Comparison of ENCODE assay signal across 9 cellular contexts in the genomic region with DNA sequence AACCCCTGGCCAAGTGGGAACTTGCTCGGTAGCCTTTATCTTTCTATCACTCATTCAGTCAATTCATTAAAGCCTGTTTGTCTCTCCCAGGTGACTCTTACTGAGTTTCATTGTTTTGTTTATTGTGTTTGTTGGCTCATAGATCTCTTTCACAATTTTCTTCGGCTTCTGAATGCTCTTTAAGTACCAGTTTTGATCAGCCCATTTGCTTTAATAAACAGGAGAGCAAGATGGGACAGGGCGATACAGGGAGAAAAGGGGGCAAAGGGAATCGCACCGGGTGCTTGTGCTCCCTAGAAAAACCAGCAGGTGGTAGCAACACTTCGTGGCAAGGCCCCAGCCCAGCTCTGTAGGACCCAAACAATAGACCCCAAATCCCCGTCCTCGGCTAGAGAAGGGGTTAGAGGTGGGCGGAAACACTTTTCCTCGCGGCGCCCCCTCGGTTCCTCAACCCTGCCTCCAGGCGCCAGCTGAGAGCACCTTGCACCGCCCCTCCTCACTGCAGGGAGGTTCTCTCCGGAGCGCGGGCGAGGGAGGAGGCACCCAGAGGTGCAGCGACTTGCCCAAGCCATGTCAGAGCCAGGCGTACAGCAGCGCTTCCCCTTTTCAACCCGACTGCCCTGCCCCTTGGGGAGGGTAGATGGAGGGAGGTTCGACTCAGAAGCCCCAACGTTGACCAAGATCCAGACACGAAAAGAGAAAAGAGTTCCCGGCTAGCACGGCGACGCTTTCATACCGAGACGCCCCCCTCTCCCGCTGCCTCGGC. TPM values are rescaled to one million over a fixed set of nuclear protein-coding genes. Genes with fewer than 3 reads are reported as not detected.
A peak's percentile ranks its signal among the peaks of the same experiment; 100 is the strongest.
DNase-seq lines count a peak whose midpoint lies in the region; ATAC-seq, FAIRE-seq and TF ChIP-seq lines count a peak whose summit lies in the region.
"Had no signal": no experiment of that assay in that cellular context is flagged by ENCODE, and none has a peak within 500 bp of the region (broad histone marks: within the 10 kb centered on the region; RNA-seq: fewer than 3 reads in every experiment).

No MANE protein-coding gene starts in this region.

- H3K9me1 ChIP-seq in keratinocyte (ENCODE audit: control insufficient read depth, extremely low read depth, insufficient read depth, low read length), result no peaks in the 10 kb centered on the region

- TF ChIP-seq CTCF in NB4 (IDR thresholded peaks at IDR 0.05; ENCODE audit: low read depth, low read length), result peak; percentile 92
- peak; percentile 68 for TF ChIP-seq CTCF in WI38 (IDR thresholded peaks at IDR 0.05; ENCODE audit: low read depth, low read length)
- TF ChIP-seq CTCF in keratinocyte (optimal IDR thresholded peaks at IDR 0.05 in 1 of 3, IDR thresholded peaks at IDR 0.05 in 1 of 3, conservative IDR thresholded peaks at IDR 0.05 in 1 of 3; ENCODE audit: extremely low read depth in 1 of 3, insufficient read depth in 2 of 3, low read length in 3 of 3), result peak; percentile 70 to 84 (median 78)

- peaks cover 14% of the 10 kb centered on the region for H3K4me1 ChIP-seq in keratinocyte (ENCODE audit: control insufficient read depth, extremely low read depth, insufficient read depth, low read length)

- no peaks in the 10 kb centered on the region for H4K20me1 ChIP-seq in keratinocyte (ENCODE audit: control insufficient read depth, extremely low read depth, insufficient read depth, low read length)

- H3K36me3 ChIP-seq in keratinocyte (ENCODE audit: control insufficient read depth in 2 of 2, extremely low read depth in 1 of 2, insufficient read depth in 2 of 2, low read length in 2 of 2), result no peaks in the 10 kb centered on the region

- H2AFZ ChIP-seq in keratinocyte (ENCODE audit: control insufficient read depth, low read length), result peak overlapping the region; percentile 92

- peak overlapping the region; percentile 93 for H3K4me2 ChIP-seq in keratinocyte (ENCODE audit: control insufficient read depth, extremely low read depth, insufficient read depth, low read depth, low read length)

- H3K4me3 ChIP-seq in NB4 (ENCODE audit: low read depth, low read length) (peak overlapping the region; percentile 69), WI38 (ENCODE audit: low read depth, low read length) (peak overlapping the region; percentile 60), keratinocyte (ENCODE audit: control insufficient read depth in 2 of 3, extremely low read depth in 1 of 3, insufficient read depth in 2 of 3, low read depth in 1 of 3, low read length in 3 of 3) (peak overlapping the region; percentile 45 to 82 (median 76))

- FAIRE-seq in keratinocyte (lab: Jason Lieb, UNC), result peak; percentile 53
- FAIRE-seq: G401.6 had no signal

- H3K79me2 ChIP-seq in keratinocyte (ENCODE audit: control insufficient read depth, insufficient read depth, low read length), result no peaks in the 10 kb centered on the region

- DNase-seq in NCI-H1417 (lab: John Stamatoyannopoulos, UW) (peak; percentile 42 to 68 (median 66)), NCI-H1417 treated with DMSO at 0.1 percent for 48 hours (lab: John Stamatoyannopoulos, UW) (no peak), NB4 (ENCODE audit: low read depth) (peak; percentile 95), caudate nucleus (lab: John Stamatoyannopoulos, UW) (peak in 45 of 61 donors; percentile 20 to 88 (median 67)), keratinocyte (ENCODE audit: low read depth, low spot score) (no peak)
- DNase-seq in stimulated activated CD4-positive, alpha-beta T cell treated with anti-CD3 and anti-CD28 coated beads, Interleukin-15, amount 100 ng/mL, for 24 hours, result peak; percentile 77

- no peaks in the 10 kb centered on the region for H3K9me3 ChIP-seq in keratinocyte (ENCODE audit: control insufficient read depth, low read depth, low read length)

- TF ChIP-seq POLR2A in NB4 (IDR thresholded peaks at IDR 0.05; ENCODE audit: extremely low read depth, insufficient read length), result no peak

- dilution Hi-C loops in keratinocyte (cut with MboI; ENCODE audit: extremely low pct_ligation_motif_present, low sequenced_read_pairs), result no loop called here

- peak overlapping the region; percentile 78 for H3K27ac ChIP-seq in caudate nucleus (ENCODE audit: low read depth, low read length)
- H3K27ac ChIP-seq in keratinocyte (ENCODE audit: control insufficient read depth, insufficient read depth, low read length), result peak overlapping the region; percentile 3

- peak overlapping the region; percentile 61 for H3K9ac ChIP-seq in keratinocyte (ENCODE audit: control insufficient read depth, extremely low read depth, insufficient read depth, low read length)

- peak; percentile 80 for ATAC-seq in HG02642 (IDR thresholded peaks at IDR 0.05; ENCODE audit: poor library complexity, unreplicated experiment)

- peaks cover 10% of the 10 kb centered on the region for H3K27me3 ChIP-seq in keratinocyte (ENCODE audit: control insufficient read depth, extremely low read depth, insufficient read depth, low read length)

RNA-seq across cellular contexts. Expression of gene EPHB6, which starts 1.0 kb away (rescaled TPM):
- 0.59 to 3.0 TPM (median 1.9 TPM) in 3 replicates for polyA plus RNA-seq in keratinocyte
- 17.8 TPM for polyA plus RNA-seq in keratinocyte (2011; ENCODE audit: low read depth)
- polyA plus RNA-seq in keratinocyte (2011; cell fraction: cytosol; rRNA removed), result 0.82 and 0.94 TPM in 2 replicates
- 2.9 and 3.7 TPM in 2 replicates for polyA plus RNA-seq in keratinocyte (2011; cell fraction: nucleus; rRNA removed)
- 0.70 and 17.2 TPM in 2 replicates for polyA plus RNA-seq in keratinocyte (2012; ENCODE audit: low replicate concordance)
- polyA minus RNA-seq in keratinocyte, result 1.4 to 6.6 TPM (median 1.6 TPM) in 3 replicates
- polyA minus RNA-seq in keratinocyte (2011; cell fraction: cytosol; rRNA and poly(A)+ RNA removed), result 5.2 TPM
- 3.1 and 4.2 TPM in 2 replicates for polyA minus RNA-seq in keratinocyte (2011; cell fraction: nucleus; rRNA and poly(A)+ RNA removed)

RNA-seq across cellular contexts. Expression of gene TRPV6, which starts 31.6 kb away (rescaled TPM):
- polyA plus RNA-seq in keratinocyte, result 0.63 to 1.8 TPM (median 1.5 TPM) in 3 replicates
- polyA plus RNA-seq in keratinocyte (2011; ENCODE audit: low read depth), result 0.59 TPM
- 0.21 and 0.33 TPM in 2 replicates for polyA plus RNA-seq in keratinocyte (2011; cell fraction: cytosol; rRNA removed)
- polyA plus RNA-seq in keratinocyte (2011; cell fraction: nucleus; rRNA removed), result 1.9 and 2.2 TPM in 2 replicates
- polyA plus RNA-seq in keratinocyte (2012; ENCODE audit: low replicate concordance), result 0.50 and 1.9 TPM in 2 replicates
- 1.0 to 1.9 TPM (median 1.8 TPM) in 3 replicates for polyA minus RNA-seq in keratinocyte
- not detected for polyA minus RNA-seq in keratinocyte (2011; cell fraction: cytosol; rRNA and poly(A)+ RNA removed)
- polyA minus RNA-seq in keratinocyte (2011; cell fraction: nucleus; rRNA and poly(A)+ RNA removed), result 0.62 and 1.5 TPM in 2 replicates

Comparison
In these comparisons a context has a peak if more than half of its experiments do, and no peak if none do; other contexts are left out.
1. DNase-seq: peak in NCI-H1417 (3 of 3), NB4 (single experiment), caudate nucleus (45 of 61) and stimulated activated CD4-positive, alpha-beta T cell treated with anti-CD3 and anti-CD28 coated beads, Interleukin-15, amount 100 ng/mL, for 24 hours (single experiment); none in NCI-H1417 treated with DMSO at 0.1 percent for 48 hours (single experiment) and keratinocyte (single experiment).
2. Peak in every context shown above with its lines, with median percentiles within 50 percentile points of each other: H3K4me3 ChIP-seq and CTCF ChIP-seq.